17 cellular contexts compared by ENCODE assay signal in genomic region chr7:5172196-5172800, GRCh38. TPM values are rescaled to one million over a fixed set of nuclear protein-coding genes. Genes with fewer than 3 reads are reported as not detected.
DNase-seq lines count a peak whose midpoint lies in the region; FAIRE-seq and TF ChIP-seq lines count a peak whose summit lies in the region.
"Had no signal": no experiment of that assay in that cellular context is flagged by ENCODE, and none has a peak within 500 bp of the region (broad histone marks: within the 10 kb centered on the region; RNA-seq: fewer than 3 reads in every experiment).

No MANE protein-coding gene starts in this region.

- no peak overlapping the region for H2BK5ac ChIP-seq in trophoblast cell (ENCODE audit: low read depth, low read length, poor library complexity)

- DNase-seq in HTR-8/SVneo (ENCODE audit: insufficient read length, low spot score): no peak
- DNase-seq in MG63: peak; percentile 21
- DNase-seq in bronchial epithelial cell (ENCODE audit: low read depth): peak; percentile 17
- peak; percentile 80 to 89 for DNase-seq in trophoblast cell
- no peak for DNase-seq in T1000 (lab: John Stamatoyannopoulos, UW)
- DNase-seq in NCI-H2107 treated with DMSO at 0.1 percent for 48 hours (lab: John Stamatoyannopoulos, UW; ENCODE audit: unreplicated experiment): no peak
- DNase-seq in NOMO-1 treated with dmso at 0.1 percent for 144 hours (lab: John Stamatoyannopoulos, UW; ENCODE audit: unreplicated experiment): no peak
- DNase-seq: AML-193; CD4-positive, CD25-positive, alpha-beta regulatory T cell; DND-41; GDM1; HCEC 1CT; HFFc6 had no signal

- H3K4me2 ChIP-seq in trophoblast cell (ENCODE audit: low read length): no peak overlapping the region
- H3K4me2 ChIP-seq: BLaER1 treated with 17β-estradiol and CSF1 and Interleukin-3, amounts not matched to agents 10 nM and 100 nM had no signal

- no peak overlapping the region for H3K23ac ChIP-seq in trophoblast cell (ENCODE audit: low read length)

- no peak overlapping the region for H3K4me3 ChIP-seq in MG63
- no peak overlapping the region for H3K4me3 ChIP-seq in bronchial epithelial cell (ENCODE audit: low read depth, low read length)
- H3K4me3 ChIP-seq in trophoblast cell (ENCODE audit: low read depth, low read length): no peak overlapping the region
- H3K4me3 ChIP-seq: BLaER1 treated with 17β-estradiol and CSF1 and Interleukin-3, amounts not matched to agents 10 nM and 100 nM; K562 had no signal

- H3K79me1 ChIP-seq in trophoblast cell (ENCODE audit: low read length): no peaks in the 10 kb centered on the region

- H2AFZ ChIP-seq in trophoblast cell (ENCODE audit: insufficient read depth, low read length, poor library complexity): no peak overlapping the region

- H3K4ac ChIP-seq in trophoblast cell (ENCODE audit: low read depth, low read length): no peak overlapping the region

- no peak overlapping the region for H4K8ac ChIP-seq in trophoblast cell (ENCODE audit: low read depth, low read length)

- no peak overlapping the region for H3K27ac ChIP-seq in trophoblast cell (ENCODE audit: low read depth, low read length)
- H3K27ac ChIP-seq: BLaER1 treated with 17β-estradiol and CSF1 and Interleukin-3, amounts not matched to agents 10 nM and 100 nM; HL-60 had no signal

- no peak for TF ChIP-seq CTCF in bronchial epithelial cell (IDR thresholded peaks at IDR 0.05; ENCODE audit: insufficient read depth, low read length, severe bottlenecking)

- WGBS in trophoblast cell (ENCODE audit: extremely low coverage, insufficient coverage, insufficient read length): no CpG with 5 or more reads among the region's 17 CpGs

- H3K9me3 ChIP-seq in MG63 (no peaks in the 10 kb centered on the region; the same call in 1 of the 2 replicates), trophoblast cell (ENCODE audit: insufficient read depth, low read depth, low read length) (no peaks in the 10 kb centered on the region)
- H3K9me3 ChIP-seq: BLaER1 treated with 17β-estradiol and CSF1 and Interleukin-3, amounts not matched to agents 10 nM and 100 nM had no signal

- no peaks in the 10 kb centered on the region for H3K36me3 ChIP-seq in MG63
- H3K36me3 ChIP-seq in bronchial epithelial cell (ENCODE audit: control insufficient read depth, insufficient read depth, low read length): no peaks in the 10 kb centered on the region
- no peaks in the 10 kb centered on the region for H3K36me3 ChIP-seq in trophoblast cell (ENCODE audit: control insufficient read depth in 1 of 2, insufficient read depth in 2 of 2, low read length in 2 of 2)
- H3K36me3 ChIP-seq: BLaER1 treated with 17β-estradiol and CSF1 and Interleukin-3, amounts not matched to agents 10 nM and 100 nM had no signal

- no peak overlapping the region for H2BK120ac ChIP-seq in trophoblast cell (ENCODE audit: insufficient read depth, low read length, poor library complexity)

- H3K79me2 ChIP-seq in trophoblast cell (ENCODE audit: control insufficient read depth, insufficient read depth, low read length, poor library complexity): no peaks in the 10 kb centered on the region

- H2BK12ac ChIP-seq in trophoblast cell (ENCODE audit: low read length): no peak overlapping the region

- no peak overlapping the region for H2AK5ac ChIP-seq in trophoblast cell (ENCODE audit: low read length)

- no peaks in the 10 kb centered on the region for H3K4me1 ChIP-seq in trophoblast cell (ENCODE audit: control insufficient read depth in 1 of 2, insufficient read depth in 2 of 2, low read length in 2 of 2)

- H3K18ac ChIP-seq in trophoblast cell (ENCODE audit: low read length): no peak overlapping the region

- H3K9ac ChIP-seq in trophoblast cell (ENCODE audit: low read length): no peak overlapping the region
- H3K9ac ChIP-seq: BLaER1 treated with 17β-estradiol and CSF1 and Interleukin-3, amounts not matched to agents 10 nM and 100 nM had no signal

- H4K12ac ChIP-seq in trophoblast cell (ENCODE audit: low read depth, low read length): no peak overlapping the region

- no peak overlapping the region for H4K91ac ChIP-seq in trophoblast cell (ENCODE audit: low read depth, low read length)

- H3K27me3 ChIP-seq in MG63 (no peaks in the 10 kb centered on the region), bronchial epithelial cell (ENCODE audit: control insufficient read depth, insufficient read depth, low read length) (no peaks in the 10 kb centered on the region), trophoblast cell (ENCODE audit: insufficient read depth, low read length) (no peaks in the 10 kb centered on the region)
- H3K27me3 ChIP-seq: BLaER1 treated with 17β-estradiol and CSF1 and Interleukin-3, amounts not matched to agents 10 nM and 100 nM had no signal

- FAIRE-seq in HTR-8/SVneo (lab: Jason Lieb, UNC) (peak; percentile 48), bronchial epithelial cell (lab: Jason Lieb, UNC) (no peak)
- FAIRE-seq: GM12892, K562 had no signal

- no peak overlapping the region for H3K14ac ChIP-seq in trophoblast cell (ENCODE audit: low read length)

RNA-seq across cellular contexts. Expression of gene WIPI2, which starts 17.7 kb away (rescaled TPM):
- total RNA-seq in MG63 (2014; rRNA removed; shearing (Covaris generic); ENCODE audit: low replicate concordance): 50.1 and 61.5 TPM in 2 replicates
- total RNA-seq in bronchial epithelial cell: 42.0 and 45.5 TPM in 2 replicates
- polyA plus RNA-seq in trophoblast cell (2013): 78.5 and 78.8 TPM in 2 replicates

Comparison
In these comparisons a context has a peak if more than half of its experiments do, and no peak if none do; other contexts are left out.
1. DNase-seq: peak in MG63 (single experiment), bronchial epithelial cell (single experiment) and trophoblast cell (2 of 2); none in HTR-8/SVneo (single experiment), T1000 (single experiment), NCI-H2107 treated with DMSO at 0.1 percent for 48 hours (single experiment) and NOMO-1 treated with dmso at 0.1 percent for 144 hours (single experiment).